In genomic region chr19:6279931-6280591, GRCh38 we compare ENCODE assay signal across 8 cellular contexts.
DNase-seq lines count a peak whose midpoint lies in the region; ATAC-seq lines count a peak whose summit lies in the region.

A gene with protein sequence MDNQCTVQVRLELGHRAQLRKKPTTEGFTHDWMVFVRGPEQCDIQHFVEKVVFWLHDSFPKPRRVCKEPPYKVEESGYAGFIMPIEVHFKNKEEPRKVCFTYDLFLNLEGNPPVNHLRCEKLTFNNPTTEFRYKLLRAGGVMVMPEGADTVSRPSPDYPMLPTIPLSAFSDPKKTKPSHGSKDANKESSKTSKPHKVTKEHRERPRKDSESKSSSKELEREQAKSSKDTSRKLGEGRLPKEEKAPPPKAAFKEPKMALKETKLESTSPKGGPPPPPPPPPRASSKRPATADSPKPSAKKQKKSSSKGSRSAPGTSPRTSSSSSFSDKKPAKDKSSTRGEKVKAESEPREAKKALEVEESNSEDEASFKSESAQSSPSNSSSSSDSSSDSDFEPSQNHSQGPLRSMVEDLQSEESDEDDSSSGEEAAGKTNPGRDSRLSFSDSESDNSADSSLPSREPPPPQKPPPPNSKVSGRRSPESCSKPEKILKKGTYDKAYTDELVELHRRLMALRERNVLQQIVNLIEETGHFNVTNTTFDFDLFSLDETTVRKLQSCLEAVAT (minus strand): TSS chr19:6279975. CDS start chr19:6279784, 191 bp downstream.

- ATAC-seq in GM18907 (IDR thresholded peaks at IDR 0.05; ENCODE audit: unreplicated experiment) (peak; percentile 88), HG03159 (IDR thresholded peaks at IDR 0.05; ENCODE audit: unreplicated experiment) (peak; percentile 91)

- peak; percentile 100 for DNase-seq in AG08395 (ENCODE audit: low spot score)
- DNase-seq in NCI-H345 treated with DMSO at 0.1 percent for 48 hours (lab: John Stamatoyannopoulos, UW; ENCODE audit: unreplicated experiment), result peak; percentile 82
- DNase-seq in activated CD4-positive, CD25-positive, alpha-beta regulatory T cell (lab: John Stamatoyannopoulos, UW), result peak; percentile 91 to 95 (median 92)
- peak in 60 of 61 donors; percentile 44 to 98 (median 95) for DNase-seq in caudate nucleus (lab: John Stamatoyannopoulos, UW)
- peak; percentile 94 for DNase-seq in inferior parietal cortex (ENCODE audit: extremely low spot score)
- peak; percentile 93 to 95 for DNase-seq in stimulated activated CD4-positive, alpha-beta T cell treated with anti-CD3 and anti-CD28 coated beads, Interleukin-12 subunit alpha, Interleukin-12 subunit beta, amount 100 ng/mL, for 24 hours (ENCODE audit: low read depth in 2 of 2)

- no peak within 1 kb of the TSS for H3K27ac ChIP-seq in caudate nucleus (ENCODE audit: low read depth, low read length)
